Comparison of ENCODE assay signal across 16 cellular contexts in genomic region chr6:122665929-122666328, GRCh38. TPM values are rescaled to one million over a fixed set of nuclear protein-coding genes. Genes with fewer than 3 reads are reported as not detected.
A peak's percentile ranks its signal among the peaks of the same experiment; 100 is the strongest.
DNase-seq lines count a peak whose midpoint lies in the region; ATAC-seq, FAIRE-seq and TF ChIP-seq lines count a peak whose summit lies in the region.
"Had no signal": no experiment of that assay in that cellular context is flagged by ENCODE, and none has a peak within 500 bp of the region (broad histone marks: within the 10 kb centered on the region; RNA-seq: fewer than 3 reads in every experiment).

No MANE protein-coding gene starts in this region.

- H3K27me3 ChIP-seq in K562 (ENCODE audit: control insufficient read depth in 2 of 2, insufficient read depth in 2 of 2, low read length in 2 of 2) (no peaks in the 10 kb centered on the region), trophoblast cell (ENCODE audit: insufficient read depth, low read length) (no peaks in the 10 kb centered on the region)
- H3K27me3 ChIP-seq: BLaER1 treated with 17β-estradiol and CSF1 and Interleukin-3, amounts not matched to agents 10 nM and 100 nM had no signal

- H3K79me1 ChIP-seq in trophoblast cell (ENCODE audit: low read length): peaks cover 2% of the 10 kb centered on the region

- H3K14ac ChIP-seq in trophoblast cell (ENCODE audit: low read length): no peak overlapping the region

- no peak for TF ChIP-seq POLR2A in K562 (conservative IDR thresholded peaks at IDR 0.05)

- H3K4me1 ChIP-seq in K562 (replicated peaks in 1 of 2; ENCODE audit: control insufficient read depth in 2 of 2, insufficient read depth in 2 of 2, low read length in 2 of 2) (no peaks in the 10 kb centered on the region), trophoblast cell (ENCODE audit: control insufficient read depth in 1 of 2, insufficient read depth in 2 of 2, low read length in 2 of 2) (peaks cover 0 to 6% of the 10 kb centered on the region in 2 experiments)
- H3K4me1 ChIP-seq: BLaER1 treated with 17β-estradiol and CSF1 and Interleukin-3, amounts not matched to agents 10 nM and 100 nM had no signal

- peak overlapping the region; percentile 66 for H2BK120ac ChIP-seq in trophoblast cell (ENCODE audit: insufficient read depth, low read length, poor library complexity)

- H3K9me3 ChIP-seq in K562 (replicated peaks; ENCODE audit: control insufficient read depth, insufficient read depth, low read depth, low read length) (no peaks in the 10 kb centered on the region), trophoblast cell (ENCODE audit: insufficient read depth, low read depth, low read length) (no peaks in the 10 kb centered on the region)
- H3K9me3 ChIP-seq: BLaER1 treated with 17β-estradiol and CSF1 and Interleukin-3, amounts not matched to agents 10 nM and 100 nM had no signal

- H3K4me2 ChIP-seq in K562 (ENCODE audit: insufficient read depth, low read length) (no peak overlapping the region), trophoblast cell (ENCODE audit: low read length) (no peak overlapping the region)
- H3K4me2 ChIP-seq: BLaER1 treated with 17β-estradiol and CSF1 and Interleukin-3, amounts not matched to agents 10 nM and 100 nM; GM23338 had no signal

- H3K27ac ChIP-seq in K562 (ENCODE audit: extremely low read depth, low read depth, low read length) (no peak overlapping the region), trophoblast cell (ENCODE audit: low read depth, low read length) (no peak overlapping the region)
- H3K27ac ChIP-seq: BLaER1 treated with 17β-estradiol and CSF1 and Interleukin-3, amounts not matched to agents 10 nM and 100 nM had no signal

- BruUV-seq in K562 (replicated peaks; lab: Mats Ljungman, UMichigan): no TSS peak

- FAIRE-seq in K562 (lab: Jason Lieb, UNC): no peak
- FAIRE-seq: G401.6, GM12891, GM19239, H54 had no signal

- H3K9ac ChIP-seq in K562 (ENCODE audit: insufficient read depth in 1 of 2, low read depth in 2 of 2, low read length in 2 of 2): no peak overlapping the region
- H3K9ac ChIP-seq in trophoblast cell (ENCODE audit: low read length): no peak overlapping the region
- H3K9ac ChIP-seq: BLaER1 treated with 17β-estradiol and CSF1 and Interleukin-3, amounts not matched to agents 10 nM and 100 nM had no signal

- no peak for TF ChIP-seq EP300 in K562 (IDR thresholded peaks at IDR 0.05; ENCODE audit: low read length)

- CTCF ChIA-PET in K562 (lab: Yijun Ruan, JAX; ENCODE audit: low intra/inter-chr PET ratio): no interaction called here

- peak overlapping the region; percentile 91 for H2BK12ac ChIP-seq in trophoblast cell (ENCODE audit: low read length)

- H3K36me3 ChIP-seq in K562 (ENCODE audit: control insufficient read depth, insufficient read depth, low read length) (no peaks in the 10 kb centered on the region), trophoblast cell (ENCODE audit: control insufficient read depth in 1 of 2, insufficient read depth in 2 of 2, low read length in 2 of 2) (no peaks in the 10 kb centered on the region)
- H3K36me3 ChIP-seq: BLaER1 treated with 17β-estradiol and CSF1 and Interleukin-3, amounts not matched to agents 10 nM and 100 nM had no signal

- ATAC-seq in K562 (no peak), left colon (peak; percentile 94)
- ATAC-seq: CD8-positive, alpha-beta T cell; GM23338 had no signal

- H3K9me1 ChIP-seq in K562 (ENCODE audit: control insufficient read depth, insufficient read depth, low read length): no peaks in the 10 kb centered on the region

- H2AK5ac ChIP-seq in trophoblast cell (ENCODE audit: low read length): peak overlapping the region; percentile 69

- no peak overlapping the region for H2BK5ac ChIP-seq in trophoblast cell (ENCODE audit: low read depth, low read length, poor library complexity)

- no peak for TF ChIP-seq CTCF in K562 (IDR thresholded peaks at IDR 0.05 in 2 of 3, conservative IDR thresholded peaks at IDR 0.05 in 1 of 3; ENCODE audit: insufficient read depth in 2 of 3, low read depth in 1 of 3, low read length in 3 of 3)

- no peak overlapping the region for H3K18ac ChIP-seq in trophoblast cell (ENCODE audit: low read length)

- H3K4me3 ChIP-seq in K562 (no peak overlapping the region), trophoblast cell (ENCODE audit: low read depth, low read length) (no peak overlapping the region)
- H3K4me3 ChIP-seq: BLaER1 treated with 17β-estradiol and CSF1 and Interleukin-3, amounts not matched to agents 10 nM and 100 nM; GM23338 had no signal

- peak overlapping the region; percentile 20; the same call in 1 of the 2 replicates for H2AFZ ChIP-seq in K562 (ENCODE audit: low read depth, low read length)
- no peak overlapping the region for H2AFZ ChIP-seq in trophoblast cell (ENCODE audit: insufficient read depth, low read length, poor library complexity)
- H2AFZ ChIP-seq: GM23338 had no signal

- H4K20me1 ChIP-seq in K562 (replicated peaks; ENCODE audit: control insufficient read depth, insufficient read depth, low read length): no peaks in the 10 kb centered on the region
- H4K20me1 ChIP-seq: BLaER1 treated with 17β-estradiol and CSF1 and Interleukin-3, amounts not matched to agents 10 nM and 100 nM had no signal

- no peak overlapping the region for H3K4ac ChIP-seq in trophoblast cell (ENCODE audit: low read depth, low read length)

- peak overlapping the region; percentile 65 for H4K8ac ChIP-seq in trophoblast cell (ENCODE audit: low read depth, low read length)

- H4K12ac ChIP-seq in trophoblast cell (ENCODE audit: low read depth, low read length): no peak overlapping the region

- DNase-seq in K562 (ENCODE audit: extremely low read depth in 1 of 4, low spot score in 3 of 4) (no peak), left colon (no peak), trophoblast cell (no peak), NCI-H146 (lab: John Stamatoyannopoulos, UW) (no peak), NCI-H446 (lab: John Stamatoyannopoulos, UW) (no peak)
- no peak for DNase-seq in NK-92 treated with Interleukin-12 subunit alpha and Interleukin-12 subunit beta, amount 100 ng/mL, for 24 hours (lab: John Stamatoyannopoulos, UW)
- DNase-seq: Calu3; CD8-positive, alpha-beta T cell; DMS 273 treated with DMSO at 0.1 percent for 48 hours; HCEC 1CT had no signal

- no peaks in the 10 kb centered on the region for H3K79me2 ChIP-seq in K562 (ENCODE audit: control insufficient read depth, insufficient read depth, low read length)
- no peaks in the 10 kb centered on the region for H3K79me2 ChIP-seq in trophoblast cell (ENCODE audit: control insufficient read depth, insufficient read depth, low read length, poor library complexity)

- in situ Hi-C loops in K562 (cut with MboI): no loop called here

- no peak for TF ChIP-seq RAD21 in K562 (CRISPR knock-in tag; conservative IDR thresholded peaks at IDR 0.05 in 1 of 2, IDR thresholded peaks at IDR 0.05 in 1 of 2)

- POLR2A ChIA-PET in K562 (lab: Yijun Ruan, JAX): no interaction called here

- H4K91ac ChIP-seq in trophoblast cell (ENCODE audit: low read depth, low read length): peak overlapping the region; percentile 68

- intact Hi-C loops in K562 (cut with micrococcal nuclease) (no loop called here), left colon (cut with DNase I, micrococcal nuclease) (no loop called here)

- 38% methylated on average over 4 of the region's 4 CpGs for WGBS in K562 (ENCODE audit: insufficient coverage, low coverage, missing lambda C conversion rate)
- WGBS in trophoblast cell (ENCODE audit: extremely low coverage, insufficient coverage, insufficient read length): no CpG with 5 or more reads among the region's 4 CpGs

- no peak overlapping the region for H3K23ac ChIP-seq in trophoblast cell (ENCODE audit: low read length)

TF ChIP-seq in K562, 482 proteins besides CTCF, POLR2A, EP300 and RAD21 (continues in another document):
- TF ChIP-seq BCOR (IDR thresholded peaks at IDR 0.05): no peak
- TF ChIP-seq SMARCB1 (IDR thresholded peaks at IDR 0.05; ENCODE audit: insufficient read length, low read depth): no peak
- TF ChIP-seq ZNF584 (CRISPR knock-in tag; IDR thresholded peaks at IDR 0.05; ENCODE audit: low read depth): no peak
- no peak for TF ChIP-seq ZKSCAN3 (CRISPR knock-in tag; IDR thresholded peaks at IDR 0.05)
- no peak for TF ChIP-seq TEAD2 (tag; IDR thresholded peaks at IDR 0.05)
- no peak for TF ChIP-seq CHCHD3 (CRISPR knock-in tag; IDR thresholded peaks at IDR 0.05)
- TF ChIP-seq HMGXB4 (CRISPR knock-in tag; IDR thresholded peaks at IDR 0.05): no peak
- no peak for TF ChIP-seq ZNF174 (CRISPR knock-in tag; IDR thresholded peaks at IDR 0.05)
- no peak for TF ChIP-seq ZSCAN32 (CRISPR knock-in tag; IDR thresholded peaks at IDR 0.05)
- no peak for TF ChIP-seq YBX1 (IDR thresholded peaks at IDR 0.05)

RNA-seq across cellular contexts. Expression of gene PKIB, which starts 55.7 kb away (rescaled TPM):
- 11.2 and 28.4 TPM in 2 replicates for total RNA-seq in K562 (2011; cell fraction: chromatin; rRNA removed; ENCODE audit: low replicate concordance)
- total RNA-seq in K562 (2011; cell fraction: nucleolus; rRNA removed): 4.3 and 8.4 TPM in 2 replicates
- total RNA-seq in K562 (2011; cell fraction: nucleoplasm; rRNA removed): 16.1 and 27.0 TPM in 2 replicates
- total RNA-seq in K562 (2014; rRNA removed) (14.8 and 17.8 TPM in 2 replicates), K562 (2014; rRNA removed; fragmentation: Illumina TruSeq; extraction: Trizol) (37.5 and 37.8 TPM in 2 replicates), K562 (2015; rRNA removed; fragmentation: Illumina TruSeq; extraction: Trizol) (29.4 and 30.0 TPM in 2 replicates), K562 (2021) (18.7 and 21.9 TPM in 2 replicates), left colon (100 to 1,000 TPM; 140 to 169 TPM)
- polyA plus RNA-seq in K562 (2011; rRNA removed) (23.3 and 28.3 TPM in 2 replicates), K562 (2014; fragmentation: Illumina TruSeq; extraction: Trizol) (23.9 and 29.8 TPM in 2 replicates), K562 (2014; fragmentation: Nextera tagmentation; extraction: Ambion mirVana) (10 to 100 TPM; 26.6 to 27.4 TPM), K562 (2014; rRNA removed) (21.0 and 26.3 TPM in 2 replicates)
- 8.8 and 18.9 TPM in 2 replicates for polyA plus RNA-seq in K562 (2011; cell fraction: cytosol; rRNA removed)
- polyA plus RNA-seq in K562 (2011; cell fraction: nucleus; rRNA removed): 9.1 and 9.8 TPM in 2 replicates
- 20.5 and 22.7 TPM in 2 replicates for polyA plus RNA-seq in K562 (2012)
- polyA minus RNA-seq in K562 (2011; rRNA and poly(A)+ RNA removed): 28.0 and 33.7 TPM in 2 replicates
- polyA minus RNA-seq in K562 (2011; cell fraction: cytosol; rRNA and poly(A)+ RNA removed): 8.7 and 13.0 TPM in 2 replicates
- 9.8 and 16.0 TPM in 2 replicates for polyA minus RNA-seq in K562 (2011; cell fraction: nucleus; rRNA and poly(A)+ RNA removed)
- polyA plus RNA-seq in trophoblast cell (2013): 39.7 and 42.2 TPM in 2 replicates
